ENCODE assay signal across 1 cellular context in genomic region chr12:106088246-106089200, GRCh38.
TF ChIP-seq lines count a peak whose summit lies in the region.

No MANE protein-coding gene starts in this region.

TF ChIP-seq in IMR-90, 13 proteins besides CTCF, POLR2A, EP300 and RAD21 (continued from another document):
- no peak for TF ChIP-seq MAFK (IDR thresholded peaks at IDR 0.05; ENCODE audit: low read depth, low read length)
